In the genomic region with DNA sequence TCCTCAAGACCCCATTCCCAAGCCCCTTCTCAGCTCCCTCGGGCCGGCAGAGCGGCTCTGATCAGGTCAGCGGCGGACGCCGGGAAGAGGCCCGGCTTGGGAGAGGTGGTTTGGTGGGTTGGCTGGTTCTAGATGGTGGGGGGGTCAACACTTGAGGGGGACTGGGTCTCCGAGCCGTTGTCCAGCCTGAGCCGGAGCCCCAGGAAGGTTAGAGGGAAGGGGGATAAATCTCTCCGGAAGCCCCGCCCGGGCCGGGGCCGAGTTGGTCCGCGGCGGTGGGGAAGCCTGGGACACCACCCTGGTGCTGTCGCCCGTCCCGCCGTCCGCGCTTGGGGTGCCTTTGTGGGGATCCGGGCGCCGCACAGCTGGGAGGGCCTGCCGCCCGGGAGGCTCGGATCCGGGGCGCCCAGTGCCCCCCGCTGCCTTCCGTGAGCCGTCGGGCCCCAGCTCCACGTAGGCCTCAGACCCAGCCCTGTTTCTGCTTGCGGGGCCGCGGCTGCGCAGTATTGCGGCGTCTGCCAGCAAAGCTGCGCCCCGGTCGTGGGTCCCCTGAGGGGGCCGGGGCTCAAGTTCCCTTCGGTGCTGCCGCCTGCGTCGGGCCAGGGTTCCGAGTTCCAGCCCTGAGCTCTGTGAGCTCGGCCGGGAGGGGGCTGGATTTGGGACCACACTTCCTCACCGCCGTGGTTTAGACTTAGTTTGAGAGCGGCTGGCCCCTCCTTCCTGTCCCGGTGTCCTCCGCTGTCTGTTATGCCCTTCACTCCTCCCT, we compare ENCODE assay signal across 8 cellular contexts. TPM values are rescaled to one million over a fixed set of nuclear protein-coding genes. Genes with fewer than 3 reads are reported as not detected.
A peak's percentile ranks its signal among the peaks of the same experiment; 100 is the strongest.
DNase-seq lines count a peak whose midpoint lies in the region; ATAC-seq and TF ChIP-seq lines count a peak whose summit lies in the region.

No MANE protein-coding gene starts in this region.

- peaks cover 35% of the 10 kb centered on the region for H4K20me1 ChIP-seq in osteoblast (ENCODE audit: insufficient read depth, low read length)

- H3K79me2 ChIP-seq in osteoblast (ENCODE audit: insufficient read depth, low read length), result peaks cover 61% of the 10 kb centered on the region

- peak overlapping the region; percentile 99 for H3K27ac Mint-ChIP-seq in CD8-positive, alpha-beta T cell

- H3K27ac ChIP-seq in CD8-positive, alpha-beta T cell (ENCODE audit: low read depth, low read length), result peak overlapping the region; percentile 97
- H3K27ac ChIP-seq in osteoblast (ENCODE audit: low read depth, low read length) (peak overlapping the region; percentile 97), tibial nerve (peak overlapping the region; percentile 77 to 100 (median 98))

- peaks cover 44% of the 10 kb centered on the region for H3K4me1 ChIP-seq in CD8-positive, alpha-beta T cell (ENCODE audit: insufficient read depth, low read length)
- H3K4me1 ChIP-seq in osteoblast (ENCODE audit: insufficient read depth, low read length) (peaks cover 20% of the 10 kb centered on the region), tibial nerve (peaks cover 0 to 58% (median 35%) of the 10 kb centered on the region in 4 donors)

- H3K36me3 Mint-ChIP-seq in CD8-positive, alpha-beta T cell, result peaks cover 31% of the 10 kb centered on the region

- peak; percentile 52 to 85 (median 72) for DNase-seq in CD8-positive, alpha-beta T cell
- peak; percentile 64 for DNase-seq in Jurkat, Clone E6-1 (ENCODE audit: low read depth, low spot score)
- peak; percentile 87 to 88 for DNase-seq in activated T-cell treated with anti-CD3 and anti-CD28 coated beads, Interleukin-2, amount 50 U/mL, for 48 hours
- peak; percentile 68 for DNase-seq in fibroblast of villous mesenchyme (ENCODE audit: low read depth)
- peak; percentile 94 for DNase-seq in osteoblast (ENCODE audit: insufficient read length, low spot score, missing footprints)
- peak in 1 of 2 donors; percentile 56 for DNase-seq in tibial nerve (ENCODE audit: low spot score in 2 of 2)
- no peak for DNase-seq in NCI-H2107 (lab: John Stamatoyannopoulos, UW)

- H3K9me3 Mint-ChIP-seq in CD8-positive, alpha-beta T cell, result no peaks in the 10 kb centered on the region

- peak overlapping the region; percentile 99 for H3K4me3 Mint-ChIP-seq in CD8-positive, alpha-beta T cell

- H3K36me3 ChIP-seq in CD8-positive, alpha-beta T cell (ENCODE audit: insufficient read depth, low read length), result no peaks in the 10 kb centered on the region
- H3K36me3 ChIP-seq in osteoblast (ENCODE audit: insufficient read depth, low read length), result peaks cover 2% of the 10 kb centered on the region
- H3K36me3 ChIP-seq in tibial nerve, result peaks cover 0 to 21% (median 0%) of the 10 kb centered on the region in 3 donors

- peak; percentile 59 for ATAC-seq in CD8-positive, alpha-beta T cell
- ATAC-seq in GM21526 (IDR thresholded peaks at IDR 0.05; ENCODE audit: low FRiP score, unreplicated experiment), result peak; percentile 50

- POLR2A ChIA-PET in CD8-positive, alpha-beta T cell (lab: Charles Lee), result interaction anchor here (0.9 to 4.4 kb wide), 15 partner anchors 10 to 1638 kb away, joined by 3 to 94 read pairs (median 4); a partner anchor contains a TSS

- TF ChIP-seq POLR2A in tibial nerve (IDR thresholded peaks at IDR 0.05), result peak in 1 of 2 donors; percentile 5

- CTCF ChIA-PET in CD8-positive, alpha-beta T cell (lab: Charles Lee), result interaction anchor here (0.8 to 1.6 kb wide), 7 partner anchors 10 to 80 kb away, joined by 3 to 6 read pairs (median 4); a partner anchor contains a TSS

- peak in 1 of 2 donors; percentile 49 for TF ChIP-seq EP300 in tibial nerve (IDR thresholded peaks at IDR 0.05)

- H2AFZ ChIP-seq in osteoblast (ENCODE audit: low read length), result peak overlapping the region; percentile 77

- intact Hi-C loops in CD8-positive, alpha-beta T cell (cut with DNase I, micrococcal nuclease), result loop anchor here (1.0 to 10.0 kb wide), 7 partner anchors 18 to 1187 kb away; a partner anchor contains a TSS

- no peaks in the 10 kb centered on the region for H3K27me3 Mint-ChIP-seq in CD8-positive, alpha-beta T cell (ENCODE audit: low read depth)

- no peak for TF ChIP-seq CTCF in CD8-positive, alpha-beta T cell (IDR thresholded peaks at IDR 0.05)
- TF ChIP-seq CTCF in fibroblast of villous mesenchyme (IDR thresholded peaks at IDR 0.05; ENCODE audit: insufficient read depth, low read depth, low read length) (no peak), osteoblast (IDR thresholded peaks at IDR 0.05; ENCODE audit: extremely low read depth, low read depth, low read length) (no peak), tibial nerve (IDR thresholded peaks at IDR 0.05) (no peak)

- H3K27me3 ChIP-seq in CD8-positive, alpha-beta T cell (ENCODE audit: insufficient read depth, low read length), result no peaks in the 10 kb centered on the region
- H3K27me3 ChIP-seq in osteoblast (ENCODE audit: insufficient read depth, low read length) (no peaks in the 10 kb centered on the region), tibial nerve (no peaks in the 10 kb centered on the region)

- H3K4me1 Mint-ChIP-seq in CD8-positive, alpha-beta T cell (ENCODE audit: low read depth), result peaks cover 45% of the 10 kb centered on the region

- H3K9me3 ChIP-seq in CD8-positive, alpha-beta T cell (ENCODE audit: low read length), result no peaks in the 10 kb centered on the region
- H3K9me3 ChIP-seq in osteoblast (ENCODE audit: low read depth, low read length) (no peaks in the 10 kb centered on the region), tibial nerve (no peaks in the 10 kb centered on the region)

- peak overlapping the region; percentile 92 for H3K4me3 ChIP-seq in CD8-positive, alpha-beta T cell (ENCODE audit: low read depth, low read length)
- H3K4me3 ChIP-seq in Jurkat, Clone E6-1 (ENCODE audit: low read length), result peak overlapping the region; percentile 76
- H3K4me3 ChIP-seq in fibroblast of villous mesenchyme (ENCODE audit: low read depth, low read length) (peak overlapping the region; percentile 94), osteoblast (ENCODE audit: insufficient read depth, low read length) (peak overlapping the region; percentile 98), tibial nerve (peak overlapping the region; percentile 55 to 93 (median 82))

- WGBS in tibial nerve, 2 donors, result 1 to 2% methylated on average over 9 to 37 of the region's 60 CpGs

- peak overlapping the region; percentile 99 for H3K4me2 ChIP-seq in osteoblast (ENCODE audit: insufficient read depth, low read length)

RNA-seq across cellular contexts. Expression of a gene that starts 0.6 kb away (rescaled TPM):
- total RNA-seq in CD8-positive, alpha-beta T cell, result 10 to 100 TPM; 23.7 to 28.8 TPM
- polyA plus RNA-seq in Jurkat, Clone E6-1 (2012; ENCODE audit: insufficient read depth, insufficient read length), result 13.5 TPM
- total RNA-seq in fibroblast of villous mesenchyme, result 5.2 and 7.8 TPM in 2 replicates
- 6.8 and 7.2 TPM in 2 replicates for total RNA-seq in osteoblast
- 10 to 100 TPM; 12.3 to 20.3 (median 16.4) TPM for total RNA-seq in tibial nerve

RNA-seq across cellular contexts. Expression of a gene that starts 17.8 kb away (rescaled TPM):
- total RNA-seq in CD8-positive, alpha-beta T cell, result 1,000 to 10,000 TPM; 2,370 to 2,438 TPM
- 3,610 TPM for polyA plus RNA-seq in Jurkat, Clone E6-1 (2012; ENCODE audit: insufficient read depth, insufficient read length)
- total RNA-seq in fibroblast of villous mesenchyme (3,386 and 3,800 TPM in 2 replicates), osteoblast (3,800 and 4,007 TPM in 2 replicates), tibial nerve (1,000 to 10,000 TPM; 1,722 to 2,174 (median 1,870) TPM)

RNA-seq across cellular contexts. Expression of a gene that starts 38.4 kb away (rescaled TPM):
- total RNA-seq in CD8-positive, alpha-beta T cell, result 10 to 100 TPM; 20.9 to 22.2 TPM
- 44.7 TPM for polyA plus RNA-seq in Jurkat, Clone E6-1 (2012; ENCODE audit: insufficient read depth, insufficient read length)
- total RNA-seq in fibroblast of villous mesenchyme (9.9 and 12.2 TPM in 2 replicates), osteoblast (12.4 and 15.9 TPM in 2 replicates), tibial nerve (10 to 100 TPM; 17.9 to 25.7 (median 22.7) TPM)

RNA-seq across cellular contexts. Expression of a gene that starts 56.5 kb away (rescaled TPM):
- total RNA-seq in CD8-positive, alpha-beta T cell, result under 1 TPM; 0.72 to 0.95 TPM
- not detected for polyA plus RNA-seq in Jurkat, Clone E6-1 (2012; ENCODE audit: insufficient read depth, insufficient read length)
- total RNA-seq in fibroblast of villous mesenchyme (2.2 and 2.3 TPM in 2 replicates), osteoblast (0.29 and 0.72 TPM in 2 replicates), tibial nerve (10 to 100 TPM in 3 of 4 donors, 1 to 10 TPM in 1; 3.7 to 12.1 (median 10.6) TPM)
